Comparison of ENCODE assay signal across 9 cellular contexts in genomic region chr11:59918987-59919589, GRCh38. TPM values are rescaled to one million over a fixed set of nuclear protein-coding genes. Genes with fewer than 3 reads are reported as not detected.
DNase-seq lines count a peak whose midpoint lies in the region; ATAC-seq and TF ChIP-seq lines count a peak whose summit lies in the region.
"Had no signal": no experiment of that assay in that cellular context is flagged by ENCODE, and none has a peak within 500 bp of the region (broad histone marks: within the 10 kb centered on the region; RNA-seq: fewer than 3 reads in every experiment).

No MANE protein-coding gene starts in this region.

- intact Hi-C loops in transverse colon (cut with DNase I; ENCODE audit: low total_unique reads) (no loop called here), vagina (cut with DNase I) (no loop called here)

- WGBS in transverse colon (ENCODE audit: low coverage in 1 of 2), 2 donors: 53 to 56% methylated on average over 3 of the region's 3 CpGs
- 50 to 61% methylated on average over 3 of the region's 3 CpGs for WGBS in upper lobe of left lung, 2 donors

- peak overlapping the region; percentile 43; the same call in 1 of the 2 replicates for H3K27ac Mint-ChIP-seq in HFFc6

- H3K27me3 ChIP-seq in DOHH2 (ENCODE audit: control insufficient read depth, low read length) (no peaks in the 10 kb centered on the region), SJCRH30 (no peaks in the 10 kb centered on the region), transverse colon (no peaks in the 10 kb centered on the region), upper lobe of left lung (no peaks in the 10 kb centered on the region), vagina (no peaks in the 10 kb centered on the region)

- no peak overlapping the region for H3K4me3 Mint-ChIP-seq in HFFc6

- DNase-seq in HFFc6: peak; percentile 67
- DNase-seq in SJCRH30: peak; percentile 50 to 78
- peak; percentile 38 for DNase-seq in fibroblast of villous mesenchyme (ENCODE audit: low read depth)
- peak; percentile 45 for DNase-seq in transverse colon
- DNase-seq in activated gamma-delta T cell treated with Interleukin-2 at 50 U/mL for 16 hours: no peak
- no peak for DNase-seq in upper lobe of left lung
- DNase-seq in vagina (ENCODE audit: extremely low spot score in 2 of 2): no peak

- TF ChIP-seq CTCF in DOHH2 (IDR thresholded peaks at IDR 0.05; ENCODE audit: low read depth, low read length, poor library complexity, severe bottlenecking) (peak; percentile 63), HFFc6 (IDR thresholded peaks at IDR 0.05) (peak; percentile 80), fibroblast of villous mesenchyme (IDR thresholded peaks at IDR 0.05; ENCODE audit: insufficient read depth, low read depth, low read length) (peak; percentile 50), transverse colon (IDR thresholded peaks at IDR 0.05) (peak; percentile 31 to 48 (median 43)), upper lobe of left lung (IDR thresholded peaks at IDR 0.05) (peak in 1 of 6 experiments; percentile 24), vagina (IDR thresholded peaks at IDR 0.05) (no peak)

- H3K4me3 ChIP-seq in DOHH2 (ENCODE audit: low read length): no peak overlapping the region
- no peak overlapping the region for H3K4me3 ChIP-seq in SJCRH30
- no peak overlapping the region for H3K4me3 ChIP-seq in fibroblast of villous mesenchyme (ENCODE audit: low read depth, low read length)
- no peak overlapping the region for H3K4me3 ChIP-seq in transverse colon
- no peak overlapping the region for H3K4me3 ChIP-seq in upper lobe of left lung
- no peak overlapping the region for H3K4me3 ChIP-seq in vagina

- no peak for ATAC-seq in upper lobe of left lung (ENCODE audit: low FRiP score in 2 of 2)

- H3K36me3 Mint-ChIP-seq in HFFc6 (ENCODE audit: low read depth): peaks cover 9% of the 10 kb centered on the region

- H3K4me2 ChIP-seq in DOHH2 (ENCODE audit: low read length): no peak overlapping the region

- TF ChIP-seq EP300 in transverse colon (IDR thresholded peaks at IDR 0.05; ENCODE audit: low read depth): no peak
- TF ChIP-seq EP300 in upper lobe of left lung (IDR thresholded peaks at IDR 0.05): no peak

- H3K4me1 ChIP-seq in DOHH2 (ENCODE audit: control insufficient read depth, low read length) (no peaks in the 10 kb centered on the region), SJCRH30 (0 out of 2 replicates have a peak, but pooled peaks cover 4% of the 10 kb centered on the region), transverse colon (peaks cover 0 to 4% (median 0%) of the 10 kb centered on the region in 4 donors), upper lobe of left lung (no peaks in the 10 kb centered on the region), vagina (no peaks in the 10 kb centered on the region)

- no peaks in the 10 kb centered on the region for H3K9me2 ChIP-seq in DOHH2 (replicated peaks; ENCODE audit: control insufficient read depth, low read length)

- no peaks in the 10 kb centered on the region for H3F3A ChIP-seq in DOHH2 (ENCODE audit: control insufficient read depth, insufficient read depth)

- H3K9me3 ChIP-seq in DOHH2 (ENCODE audit: control insufficient read depth, insufficient read depth, low read length) (peaks cover 13% of the 10 kb centered on the region), SJCRH30 (replicated peaks) (0 out of 2 replicates have a peak, but pooled peaks cover 2% of the 10 kb centered on the region), transverse colon (peaks cover 14 to 18% of the 10 kb centered on the region in 2 donors), upper lobe of left lung (peaks cover 16 to 29% (median 19%) of the 10 kb centered on the region in 4 donors), vagina (peaks cover 6% of the 10 kb centered on the region)

- peaks cover 2% of the 10 kb centered on the region for H3K27me3 Mint-ChIP-seq in HFFc6 (ENCODE audit: insufficient read depth)

- no peaks in the 10 kb centered on the region for H3K36me3 ChIP-seq in DOHH2 (ENCODE audit: control insufficient read depth, low read length)
- H3K36me3 ChIP-seq in SJCRH30: no peaks in the 10 kb centered on the region
- no peaks in the 10 kb centered on the region for H3K36me3 ChIP-seq in transverse colon
- H3K36me3 ChIP-seq in upper lobe of left lung: no peaks in the 10 kb centered on the region
- no peaks in the 10 kb centered on the region for H3K36me3 ChIP-seq in vagina

- H3K79me2 ChIP-seq in DOHH2 (ENCODE audit: control insufficient read depth, low read length): no peaks in the 10 kb centered on the region

- H3K27ac ChIP-seq in DOHH2 (ENCODE audit: low read depth, low read length): no peak overlapping the region
- no peak overlapping the region for H3K27ac ChIP-seq in SJCRH30
- H3K27ac ChIP-seq in transverse colon: no peak overlapping the region
- H3K27ac ChIP-seq in upper lobe of left lung: no peak overlapping the region
- no peak overlapping the region for H3K27ac ChIP-seq in vagina

- no peak for TF ChIP-seq POLR2A in transverse colon (IDR thresholded peaks at IDR 0.05)
- TF ChIP-seq POLR2A in upper lobe of left lung (IDR thresholded peaks at IDR 0.05): no peak
- TF ChIP-seq POLR2A in vagina (IDR thresholded peaks at IDR 0.05): no peak

- H4K20me1 ChIP-seq in DOHH2 (ENCODE audit: control insufficient read depth, insufficient read depth, low read depth, low read length): no peaks in the 10 kb centered on the region

- H3K9me3 Mint-ChIP-seq in HFFc6: peaks cover 17% of the 10 kb centered on the region

- peaks cover 19% of the 10 kb centered on the region for H3K4me1 Mint-ChIP-seq in HFFc6 (ENCODE audit: low read depth)

- in situ Hi-C loops in transverse colon (cut with MboI; ENCODE audit: low pct_ligation_motif_present in 1 of 4, low pct_unique_long_range_greater_than_20kb in 1 of 4, low sequenced_read_pairs in 3 of 4): no loop called here

RNA-seq across cellular contexts. Expression of gene OOSP1, which starts 19.1 kb away (rescaled TPM):
- total RNA-seq in HFFc6 (2021; fragmentation: NEBNext Ultra II Directional; extraction: Animal tissue kit (Norgen Biotek cat#: 25700)): not detected
- not detected in 2 replicates for total RNA-seq in SJCRH30 (2014; rRNA removed; shearing (Covaris generic))
- total RNA-seq in fibroblast of villous mesenchyme (not detected in 2 replicates), transverse colon (not detected), upper lobe of left lung (under 1 TPM in 1 of 6 donors, not detected in 5; 0.91 TPM), vagina (not detected)
- total RNA-seq: T-helper 2 cell treated with Interferon-gamma antibody and Interleukin-4, amounts not matched to agents 100 ng/mL and 5 ng/mL, for 36 hours had no signal

RNA-seq across cellular contexts. Expression of gene OOSP3, which starts 40.5 kb away (rescaled TPM):
- total RNA-seq in HFFc6 (2021; fragmentation: NEBNext Ultra II Directional; extraction: Animal tissue kit (Norgen Biotek cat#: 25700)): not detected
- not detected in 2 replicates for total RNA-seq in SJCRH30 (2014; rRNA removed; shearing (Covaris generic))
- total RNA-seq in fibroblast of villous mesenchyme (not detected in 2 replicates), transverse colon (not detected), upper lobe of left lung (not detected), vagina (not detected)
- total RNA-seq: T-helper 2 cell treated with Interferon-gamma antibody and Interleukin-4, amounts not matched to agents 100 ng/mL and 5 ng/mL, for 36 hours had no signal

RNA-seq across cellular contexts. Expression of gene OOSP4A, which starts 44.7 kb away (rescaled TPM):
- total RNA-seq in HFFc6 (2021; fragmentation: NEBNext Ultra II Directional; extraction: Animal tissue kit (Norgen Biotek cat#: 25700)): not detected
- not detected in 2 replicates for total RNA-seq in SJCRH30 (2014; rRNA removed; shearing (Covaris generic))
- not detected in 2 replicates for total RNA-seq in fibroblast of villous mesenchyme
- total RNA-seq in transverse colon: not detected
- total RNA-seq in upper lobe of left lung: not detected
- not detected for total RNA-seq in vagina
- total RNA-seq: T-helper 2 cell treated with Interferon-gamma antibody and Interleukin-4, amounts not matched to agents 100 ng/mL and 5 ng/mL, for 36 hours had no signal

RNA-seq across cellular contexts. Expression of gene TCN1, which starts 52.8 kb away (rescaled TPM):
- not detected for total RNA-seq in HFFc6 (2021; fragmentation: NEBNext Ultra II Directional; extraction: Animal tissue kit (Norgen Biotek cat#: 25700))
- total RNA-seq in SJCRH30 (2014; rRNA removed; shearing (Covaris generic)): not detected in 2 replicates
- total RNA-seq in fibroblast of villous mesenchyme: not detected in 2 replicates
- total RNA-seq in transverse colon: not detected
- total RNA-seq in upper lobe of left lung: 1 to 10 TPM in 1 of 6 donors, not detected in 5; 1.1 TPM
- total RNA-seq in vagina: 8.1 TPM
- total RNA-seq: T-helper 2 cell treated with Interferon-gamma antibody and Interleukin-4, amounts not matched to agents 100 ng/mL and 5 ng/mL, for 36 hours had no signal

Comparison
In these comparisons a context has a peak if more than half of its experiments do, and no peak if none do; other contexts are left out.
1. CTCF ChIP-seq: peak in DOHH2 (single experiment), HFFc6 (single experiment), fibroblast of villous mesenchyme (single experiment) and transverse colon (5 of 5); none in vagina (0 of 3).
2. DNase-seq: peak in HFFc6 (single experiment), SJCRH30 (2 of 2), fibroblast of villous mesenchyme (single experiment) and transverse colon (single experiment); none in activated gamma-delta T cell treated with Interleukin-2 at 50 U/mL for 16 hours (single experiment), upper lobe of left lung (0 of 2) and vagina (0 of 2).